In the genomic region with DNA sequence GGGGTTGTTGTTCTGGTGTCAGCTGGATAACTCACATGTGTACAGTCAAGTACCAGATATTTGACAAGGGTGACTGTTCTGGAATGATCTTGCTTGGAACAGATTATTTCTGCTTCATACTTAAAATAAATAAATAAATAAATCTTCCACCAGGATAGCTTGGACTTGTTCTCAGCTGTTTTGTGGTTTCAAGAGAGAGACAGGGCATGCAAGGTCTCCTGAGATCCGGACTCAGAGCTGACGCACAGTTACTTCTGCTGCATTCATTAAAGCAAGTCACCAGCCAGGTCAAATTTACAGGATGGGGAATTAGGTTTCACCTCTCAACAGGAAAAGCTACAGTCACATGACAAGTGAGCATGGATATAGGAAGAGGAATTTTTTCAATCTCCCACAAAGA, we compare ENCODE assay signal across 1 cellular context.
TF ChIP-seq lines count a peak whose summit lies in the region.

No MANE protein-coding gene starts in this region.

TF ChIP-seq in GM23338, 12 proteins besides CTCF, POLR2A, EP300 and RAD21 (continued from another document):
- TF ChIP-seq, protein P1, sequence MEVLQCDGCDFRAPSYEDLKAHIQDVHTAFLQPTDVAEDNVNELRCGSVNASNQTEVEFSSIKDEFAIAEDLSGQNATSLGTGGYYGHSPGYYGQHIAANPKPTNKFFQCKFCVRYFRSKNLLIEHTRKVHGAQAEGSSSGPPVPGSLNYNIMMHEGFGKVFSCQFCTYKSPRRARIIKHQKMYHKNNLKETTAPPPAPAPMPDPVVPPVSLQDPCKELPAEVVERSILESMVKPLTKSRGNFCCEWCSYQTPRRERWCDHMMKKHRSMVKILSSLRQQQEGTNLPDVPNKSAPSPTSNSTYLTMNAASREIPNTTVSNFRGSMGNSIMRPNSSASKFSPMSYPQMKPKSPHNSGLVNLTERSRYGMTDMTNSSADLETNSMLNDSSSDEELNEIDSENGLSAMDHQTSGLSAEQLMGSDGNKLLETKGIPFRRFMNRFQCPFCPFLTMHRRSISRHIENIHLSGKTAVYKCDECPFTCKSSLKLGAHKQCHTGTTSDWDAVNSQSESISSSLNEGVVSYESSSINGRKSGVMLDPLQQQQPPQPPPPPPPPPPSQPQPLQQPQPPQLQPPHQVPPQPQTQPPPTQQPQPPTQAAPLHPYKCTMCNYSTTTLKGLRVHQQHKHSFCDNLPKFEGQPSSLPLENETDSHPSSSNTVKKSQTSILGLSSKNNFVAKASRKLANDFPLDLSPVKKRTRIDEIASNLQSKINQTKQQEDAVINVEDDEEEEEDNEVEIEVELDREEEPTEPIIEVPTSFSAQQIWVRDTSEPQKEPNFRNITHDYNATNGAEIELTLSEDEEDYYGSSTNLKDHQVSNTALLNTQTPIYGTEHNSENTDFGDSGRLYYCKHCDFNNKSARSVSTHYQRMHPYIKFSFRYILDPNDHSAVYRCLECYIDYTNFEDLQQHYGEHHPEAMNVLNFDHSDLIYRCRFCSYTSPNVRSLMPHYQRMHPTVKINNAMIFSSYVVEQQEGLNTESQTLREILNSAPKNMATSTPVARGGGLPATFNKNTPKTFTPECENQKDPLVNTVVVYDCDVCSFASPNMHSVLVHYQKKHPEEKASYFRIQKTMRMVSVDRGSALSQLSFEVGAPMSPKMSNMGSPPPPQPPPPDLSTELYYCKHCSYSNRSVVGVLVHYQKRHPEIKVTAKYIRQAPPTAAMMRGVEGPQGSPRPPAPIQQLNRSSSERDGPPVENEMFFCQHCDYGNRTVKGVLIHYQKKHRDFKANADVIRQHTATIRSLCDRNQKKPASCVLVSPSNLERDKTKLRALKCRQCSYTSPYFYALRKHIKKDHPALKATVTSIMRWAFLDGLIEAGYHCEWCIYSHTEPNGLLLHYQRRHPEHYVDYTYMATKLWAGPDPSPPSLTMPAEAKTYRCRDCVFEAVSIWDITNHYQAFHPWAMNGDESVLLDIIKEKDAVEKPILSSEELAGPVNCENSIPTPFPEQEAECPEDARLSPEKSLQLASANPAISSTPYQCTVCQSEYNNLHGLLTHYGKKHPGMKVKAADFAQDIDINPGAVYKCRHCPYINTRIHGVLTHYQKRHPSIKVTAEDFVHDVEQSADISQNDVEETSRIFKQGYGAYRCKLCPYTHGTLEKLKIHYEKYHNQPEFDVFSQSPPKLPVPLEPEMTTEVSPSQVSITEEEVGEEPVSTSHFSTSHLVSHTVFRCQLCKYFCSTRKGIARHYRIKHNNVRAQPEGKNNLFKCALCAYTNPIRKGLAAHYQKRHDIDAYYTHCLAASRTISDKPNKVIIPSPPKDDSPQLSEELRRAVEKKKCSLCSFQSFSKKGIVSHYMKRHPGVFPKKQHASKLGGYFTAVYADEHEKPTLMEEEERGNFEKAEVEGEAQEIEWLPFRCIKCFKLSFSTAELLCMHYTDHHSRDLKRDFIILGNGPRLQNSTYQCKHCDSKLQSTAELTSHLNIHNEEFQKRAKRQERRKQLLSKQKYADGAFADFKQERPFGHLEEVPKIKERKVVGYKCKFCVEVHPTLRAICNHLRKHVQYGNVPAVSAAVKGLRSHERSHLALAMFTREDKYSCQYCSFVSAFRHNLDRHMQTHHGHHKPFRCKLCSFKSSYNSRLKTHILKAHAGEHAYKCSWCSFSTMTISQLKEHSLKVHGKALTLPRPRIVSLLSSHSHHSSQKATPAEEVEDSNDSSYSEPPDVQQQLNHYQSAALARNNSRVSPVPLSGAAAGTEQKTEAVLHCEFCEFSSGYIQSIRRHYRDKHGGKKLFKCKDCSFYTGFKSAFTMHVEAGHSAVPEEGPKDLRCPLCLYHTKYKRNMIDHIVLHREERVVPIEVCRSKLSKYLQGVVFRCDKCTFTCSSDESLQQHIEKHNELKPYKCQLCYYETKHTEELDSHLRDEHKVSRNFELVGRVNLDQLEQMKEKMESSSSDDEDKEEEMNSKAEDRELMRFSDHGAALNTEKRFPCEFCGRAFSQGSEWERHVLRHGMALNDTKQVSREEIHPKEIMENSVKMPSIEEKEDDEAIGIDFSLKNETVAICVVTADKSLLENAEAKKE (CRISPR knock-in tag; IDR thresholded peaks at IDR 0.05), result no peak
